ENCODE assay signal across 17 cellular contexts in genomic region chr10:76115471-76116155, GRCh38.
DNase-seq lines count a peak whose midpoint lies in the region; ATAC-seq and TF ChIP-seq lines count a peak whose summit lies in the region.
"Had no signal": no experiment of that assay in that cellular context is flagged by ENCODE, and none has a peak within 500 bp of the region (broad histone marks: within the 10 kb centered on the region; RNA-seq: fewer than 3 reads in every experiment).

No MANE protein-coding gene starts in this region.

- H3K27ac ChIP-seq in parathyroid adenoma (peak overlapping the region; percentile 39), H9 (ENCODE audit: insufficient read length, low read depth, low read length) (no peak overlapping the region)

- H3K4me2 ChIP-seq in parathyroid adenoma (ENCODE audit: low read length) (peak overlapping the region; percentile 17), H9 (ENCODE audit: insufficient read depth, insufficient read length, low read length) (no peak overlapping the region)

- H4K5ac ChIP-seq in H9 (ENCODE audit: insufficient read length, low read depth, low read length) = no peak overlapping the region

- H3K4ac ChIP-seq in H9 (ENCODE audit: low read depth, low read length) = no peak overlapping the region

- no peak for ATAC-seq in GM18868 (IDR thresholded peaks at IDR 0.05; ENCODE audit: unreplicated experiment)
- ATAC-seq: sciatic nerve; stimulated activated naive B cell treated with anti-CD40 and anti-IgM and Interleukin-4, amounts not matched to agents 10 μg/mL and 1 μg/mL and 100 μg/mL, for 72 hours; T-helper 17 cell had no signal

- no peak overlapping the region for H2BK12ac ChIP-seq in H9 (ENCODE audit: insufficient read length, low read depth, low read length)

- H3K79me1 ChIP-seq in H9 (ENCODE audit: insufficient read depth, low read depth, low read length, poor library complexity, severe bottlenecking) = no peaks in the 10 kb centered on the region

- H3K27me3 Mint-ChIP-seq in brain (peaks cover 21% of the 10 kb centered on the region), H9 (ENCODE audit: low read depth) (peaks cover 16% of the 10 kb centered on the region)

- H3T11ph ChIP-seq in H9 (ENCODE audit: low read length) = no peak overlapping the region

- no peak overlapping the region for H3K18ac ChIP-seq in H9 (ENCODE audit: insufficient read length, low read depth, low read length)

- no peak overlapping the region for H2BK20ac ChIP-seq in H9 (ENCODE audit: low read depth, low read length, poor library complexity, severe bottlenecking)

- H2BK120ac ChIP-seq in H9 (ENCODE audit: low read depth, low read length, poor library complexity, severe bottlenecking) = no peak overlapping the region

- H3K79me2 ChIP-seq in parathyroid adenoma (no peaks in the 10 kb centered on the region), H9 (ENCODE audit: insufficient read depth, low read length) (no peaks in the 10 kb centered on the region)

- no peak overlapping the region for H3K4me3 ChIP-seq in parathyroid adenoma (ENCODE audit: low read depth, low read length)

- H3K27ac Mint-ChIP-seq in brain (peak overlapping the region in 3 of 5 experiments; percentile 43 to 82 (median 70)), H9 (no peak overlapping the region)
- H3K27ac Mint-ChIP-seq: activated T-helper 2 cell treated with anti-CD3 and anti-CD28 coated beads, Interferon-gamma antibody, Interleukin-2, Interleukin-4, amounts not matched to agents 10 μg/mL and 5 μg/mL and 100 μg/mL, durations not matched to agents 14 hours and 24 hours and 36 hours; stimulated activated naive B cell treated with anti-CD40 and anti-IgM and Interleukin-4, amounts not matched to agents 10 μg/mL and 1 μg/mL and 100 μg/mL, for 72 hours; T-helper 17 cell had no signal

- no peak overlapping the region for H2AK5ac ChIP-seq in H9 (ENCODE audit: insufficient read length, low read length)

- no peak overlapping the region for H3K56ac ChIP-seq in H9 (ENCODE audit: insufficient read length, low read depth, low read length)

- no peak overlapping the region for H3K14ac ChIP-seq in H9 (ENCODE audit: insufficient read depth, low read length)

- no peak overlapping the region for H2BK15ac ChIP-seq in H9 (ENCODE audit: low read depth, low read length)

- WGBS in H9 (ENCODE audit: extremely low coverage, insufficient read length, low lambda C conversion rate) = no CpG with 5 or more reads among the region's 11 CpGs

- peaks cover 0 to 9% (median 0%) of the 10 kb centered on the region in 5 experiments for H3K9me3 Mint-ChIP-seq in brain
- H3K9me3 Mint-ChIP-seq in H9 = no peaks in the 10 kb centered on the region
- H3K9me3 Mint-ChIP-seq: activated T-helper 2 cell treated with anti-CD3 and anti-CD28 coated beads, Interferon-gamma antibody, Interleukin-2, Interleukin-4, amounts not matched to agents 10 μg/mL and 5 μg/mL and 100 μg/mL, durations not matched to agents 14 hours and 24 hours and 36 hours had no signal

- H4K20me1 ChIP-seq in H9 (ENCODE audit: control insufficient read depth, insufficient read depth, insufficient read length) = no peaks in the 10 kb centered on the region

- no peak overlapping the region for H3K4me3 Mint-ChIP-seq in brain
- no peak overlapping the region for H3K4me3 Mint-ChIP-seq in H9
- H3K4me3 Mint-ChIP-seq: stimulated activated naive B cell treated with anti-CD40 and anti-IgM and Interleukin-4, amounts not matched to agents 10 μg/mL and 1 μg/mL and 100 μg/mL, for 72 hours; T-helper 17 cell had no signal

- H3K9ac ChIP-seq in parathyroid adenoma = no peak overlapping the region
- H3K9ac ChIP-seq in H9 (ENCODE audit: extremely low read depth, insufficient read length, low read length) = no peak overlapping the region

- H3K36me3 ChIP-seq in parathyroid adenoma (ENCODE audit: control insufficient read depth, insufficient read depth, low read length) = no peaks in the 10 kb centered on the region

- H3K23ac ChIP-seq in H9 (ENCODE audit: insufficient read length, low read depth, low read length) = no peak overlapping the region

- TF ChIP-seq CTCF in brain (conservative IDR thresholded peaks at IDR 0.05) = no peak
- no peak for TF ChIP-seq CTCF in parathyroid adenoma (IDR thresholded peaks at IDR 0.05)
- TF ChIP-seq CTCF in H9 (conservative IDR thresholded peaks at IDR 0.05) = no peak

- peaks cover 25% of the 10 kb centered on the region for H3K4me1 ChIP-seq in parathyroid adenoma
- no peaks in the 10 kb centered on the region for H3K4me1 ChIP-seq in H9 (ENCODE audit: insufficient read depth, low read length)

- no peaks in the 10 kb centered on the region for H3K23me2 ChIP-seq in H9 (ENCODE audit: insufficient read length, low read depth, low read length, poor library complexity, severe bottlenecking)

- H4K8ac ChIP-seq in H9 (replicated peaks; ENCODE audit: insufficient read length, low read depth, low read length) = no peak overlapping the region

- DNase-seq in EH (ENCODE audit: low read depth) (peak; percentile 44), NCI-H2029 (lab: John Stamatoyannopoulos, UW) (peak; percentile 44), H9 (no peak), LoVo (ENCODE audit: low spot score) (no peak)
- DNase-seq: activated CD4-positive, alpha-beta T cell treated with anti-CD3 and anti-CD28 coated beads, Interleukin-2, amount 50 U/mL, for 48 hours; aorta; effector CD4-positive, alpha-beta T cell; NCI-H446 treated with DMSO at 0.1 percent for 48 hours; RPMI8226; stimulated activated CD4-positive, alpha-beta T cell treated with anti-CD3 and anti-CD28 coated beads, Interleukin-4, amount 100 ng/mL, for 4 hours; stimulated activated naive B cell treated with anti-CD40 and anti-IgM and Interleukin-4, amounts not matched to agents 10 μg/mL and 1 μg/mL and 100 μg/mL, for 72 hours; T-helper 17 cell had no signal

- H3K27me3 ChIP-seq in parathyroid adenoma (ENCODE audit: control insufficient read depth, insufficient read depth, low read length) (no peaks in the 10 kb centered on the region), H9 (ENCODE audit: insufficient read depth, low read length) (no peaks in the 10 kb centered on the region; the same call in 1 of the 2 replicates)

- H4K91ac ChIP-seq in H9 (ENCODE audit: insufficient read length, low read depth, low read length) = no peak overlapping the region

- peak overlapping the region; percentile 61 for H2AFZ ChIP-seq in parathyroid adenoma
- H2AFZ ChIP-seq in H9 (ENCODE audit: low read length) = no peak overlapping the region

- no peak overlapping the region for H2BK5ac ChIP-seq in H9 (ENCODE audit: insufficient read length, low read length)

- H3K4me1 Mint-ChIP-seq in brain (peaks cover 53% of the 10 kb centered on the region), H9 (peaks cover 10 to 25% of the 10 kb centered on the region in 2 experiments)
- H3K4me1 Mint-ChIP-seq: stimulated activated naive B cell treated with anti-CD40 and anti-IgM and Interleukin-4, amounts not matched to agents 10 μg/mL and 1 μg/mL and 100 μg/mL, for 72 hours; T-helper 17 cell had no signal

- no peaks in the 10 kb centered on the region for H3K36me3 Mint-ChIP-seq in brain
- H3K36me3 Mint-ChIP-seq in H9 (ENCODE audit: insufficient read depth in 1 of 3, low read depth in 3 of 3) = no peaks in the 10 kb centered on the region; a peak in 1 of 7 replicates
- H3K36me3 Mint-ChIP-seq: stimulated activated naive B cell treated with anti-CD40 and anti-IgM and Interleukin-4, amounts not matched to agents 10 μg/mL and 1 μg/mL and 100 μg/mL, for 72 hours had no signal

- H3K9me3 ChIP-seq in parathyroid adenoma (ENCODE audit: control insufficient read depth, low read length) (no peaks in the 10 kb centered on the region), H9 (ENCODE audit: control insufficient read depth, low read depth, low read length) (no peaks in the 10 kb centered on the region)

Comparison
In these comparisons a context has a peak if more than half of its experiments do, and no peak if none do; other contexts are left out.
1. DNase-seq: peak in EH (single experiment) and NCI-H2029 (single experiment); none in H9 (single experiment) and LoVo (single experiment).
2. H3K27ac Mint-ChIP-seq: peak in brain (3 of 5); none in H9 (0 of 3).